ENCODE assay signal across 8 cellular contexts in the genomic region with DNA sequence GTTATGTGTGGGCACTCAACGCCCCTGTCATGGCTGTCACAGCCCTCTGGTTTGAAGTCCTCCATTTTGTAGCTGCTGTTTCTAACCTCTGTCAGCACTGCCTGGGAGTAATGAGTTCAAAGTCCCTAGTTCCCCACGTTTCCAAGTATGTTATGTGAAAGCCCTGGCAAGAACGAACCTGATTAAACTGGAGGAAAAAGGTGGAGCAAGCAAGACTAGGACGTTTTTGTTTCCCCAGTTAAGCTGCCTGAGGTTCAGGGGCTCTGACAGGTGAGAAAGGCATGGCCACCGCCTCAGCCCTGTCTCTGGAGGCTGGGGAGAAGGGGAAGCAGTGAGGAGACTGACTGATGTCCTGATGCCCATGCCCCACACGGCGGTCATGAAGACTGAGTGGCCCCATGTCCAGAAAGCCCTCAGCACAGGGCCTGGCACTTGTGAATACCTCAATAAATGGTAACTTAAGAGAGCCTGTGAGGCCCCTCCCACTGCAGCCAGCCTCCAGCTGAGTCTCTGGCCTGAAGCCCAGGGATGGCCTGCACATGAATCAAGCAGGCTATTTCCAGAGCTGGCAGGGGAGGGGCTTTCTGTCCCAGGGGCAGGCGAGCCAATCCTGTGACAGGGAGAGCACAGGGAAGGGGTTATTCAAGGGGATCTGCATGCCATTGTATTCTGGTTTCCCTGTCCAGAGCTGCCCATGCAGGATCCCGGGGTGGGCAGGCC.
DNase-seq lines count a peak whose midpoint lies in the region; ATAC-seq and TF ChIP-seq lines count a peak whose summit lies in the region.

No MANE protein-coding gene starts in this region.

- H3K4me3 ChIP-seq in WERI-Rb-1 (ENCODE audit: low read depth, low read length): no peak overlapping the region

- ATAC-seq in Right ventricle myocardium inferior (peak; percentile 80), HG02870 (IDR thresholded peaks at IDR 0.05; ENCODE audit: unreplicated experiment) (no peak), HG03565 (IDR thresholded peaks at IDR 0.05; ENCODE audit: unreplicated experiment) (no peak)

- in situ Hi-C loops in ACHN (cut with HindIII; ENCODE audit: low pct_ligation_motif_present, low pct_unique_long_range_greater_than_20kb, low sequenced_read_pairs) (no loop called here), KBM-7 (cut with MboI; ENCODE audit: low pct_unique_long_range_greater_than_20kb, low sequenced_read_pairs) (loop anchor here (10.0 to 25.0 kb wide), 2 partner anchors 114 to 471 kb away; a partner anchor contains a TSS)

- no peaks in the 10 kb centered on the region for H3K27me3 ChIP-seq in WERI-Rb-1 (ENCODE audit: insufficient read depth, low read depth, severe bottlenecking)

- no peaks in the 10 kb centered on the region for H3K9me3 ChIP-seq in WERI-Rb-1 (ENCODE audit: severe bottlenecking)

- intact Hi-C loops in Right ventricle myocardium inferior (cut with DNase I): loop anchor here (5.0 kb wide), 1 partner anchor 61 kb away; a partner anchor contains a TSS

- H3K27ac ChIP-seq in WERI-Rb-1: no peak overlapping the region

- DNase-seq in ACHN (peak; percentile 91), KBM-7 (peak; percentile 12), WERI-Rb-1 (peak; percentile 42), Right ventricle myocardium inferior (ENCODE audit: missing footprints) (peak; percentile 92), pons (ENCODE audit: low spot score) (peak; percentile 97)
- DNase-seq in stimulated activated naive CD4-positive, alpha-beta T cell (lab: John Stamatoyannopoulos, UW): no peak

- no peak for TF ChIP-seq CTCF in WERI-Rb-1 (IDR thresholded peaks at IDR 0.05; ENCODE audit: low read depth, low read length)

- H3K36me3 ChIP-seq in WERI-Rb-1: peaks cover 25% of the 10 kb centered on the region

Comparison
In these comparisons a context has a peak if more than half of its experiments do, and no peak if none do; other contexts are left out.
1. DNase-seq: peak in ACHN (single experiment), KBM-7 (single experiment), WERI-Rb-1 (single experiment), Right ventricle myocardium inferior (single experiment) and pons (single experiment); none in stimulated activated naive CD4-positive, alpha-beta T cell (0 of 6).